ENCODE assay signal across 9 cellular contexts in the genomic region with DNA sequence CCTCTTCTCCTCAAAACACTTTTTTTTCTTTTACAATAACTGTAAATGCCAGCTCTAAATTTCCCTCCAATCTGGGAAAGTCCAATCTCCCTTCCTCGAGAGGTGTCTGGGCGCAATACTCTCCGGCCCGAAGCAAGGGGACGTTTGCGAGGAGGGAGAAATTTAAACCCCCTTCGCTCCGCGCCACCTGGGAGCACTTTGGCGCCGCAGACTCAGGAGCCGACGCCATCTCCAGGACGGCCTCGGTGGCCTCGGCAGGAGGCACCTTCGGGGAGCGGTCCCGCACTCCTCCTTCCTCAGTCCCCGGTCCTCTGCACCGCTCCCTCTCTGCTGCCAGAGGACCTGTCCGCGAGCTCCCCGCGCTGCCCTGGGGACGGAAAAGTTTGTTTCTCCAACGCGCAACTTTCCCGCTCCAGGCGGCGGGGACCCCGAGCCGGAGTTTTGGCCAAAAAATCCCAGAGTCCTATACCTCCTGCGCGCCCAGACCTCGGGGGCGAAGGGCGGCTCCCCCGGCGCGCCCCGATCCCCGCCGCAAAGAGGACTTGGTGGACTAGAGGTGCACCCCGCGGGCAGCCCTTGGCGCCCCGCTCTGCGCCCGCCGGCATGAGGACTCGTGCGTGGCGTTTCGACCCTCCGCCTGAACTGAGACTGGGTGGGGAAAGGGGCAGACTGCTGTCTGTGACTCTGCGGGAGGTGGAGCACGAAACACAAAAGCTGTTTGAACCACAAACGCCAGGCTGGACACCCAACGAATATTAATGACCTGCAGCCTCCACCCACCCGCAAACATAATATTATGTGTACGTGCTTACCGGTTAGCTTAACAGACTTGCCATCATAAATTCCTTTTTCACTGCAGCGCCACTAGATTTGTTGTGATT.
DNase-seq lines count a peak whose midpoint lies in the region; TF ChIP-seq lines count a peak whose summit lies in the region.
"Had no signal": no experiment of that assay in that cellular context is flagged by ENCODE, and none has a peak within 500 bp of the region (broad histone marks: within the 10 kb centered on the region; RNA-seq: fewer than 3 reads in every experiment).

No MANE protein-coding gene starts in this region.

- WGBS in esophagus muscularis mucosa, result 12% methylated on average over 20 of the region's 64 CpGs

- peak overlapping the region; percentile 92 for H2AFZ ChIP-seq in osteoblast (ENCODE audit: low read length)

- H4K20me1 ChIP-seq in osteoblast (ENCODE audit: insufficient read depth, low read length), result no peaks in the 10 kb centered on the region

- TF ChIP-seq CTCF in esophagus muscularis mucosa (IDR thresholded peaks at IDR 0.05) (no peak), osteoblast (IDR thresholded peaks at IDR 0.05; ENCODE audit: extremely low read depth, low read depth, low read length) (no peak)

- TF ChIP-seq POLR2A in esophagus muscularis mucosa (IDR thresholded peaks at IDR 0.05; ENCODE audit: low read depth), result no peak

- intact Hi-C loops in esophagus muscularis mucosa (cut with DNase I), result no loop called here

- H3K9me3 ChIP-seq in MG63, result no peaks in the 10 kb centered on the region
- no peaks in the 10 kb centered on the region for H3K9me3 ChIP-seq in esophagus muscularis mucosa
- no peaks in the 10 kb centered on the region for H3K9me3 ChIP-seq in osteoblast (ENCODE audit: low read depth, low read length)
- H3K9me3 ChIP-seq: adrenal gland had no signal

- peak overlapping the region; percentile 37 for H3K4me3 ChIP-seq in MG63
- peak overlapping the region; percentile 3 to 23 (median 8) for H3K4me3 ChIP-seq in esophagus muscularis mucosa
- H3K4me3 ChIP-seq in osteoblast (ENCODE audit: insufficient read depth, low read length), result peak overlapping the region; percentile 72
- H3K4me3 ChIP-seq: adrenal gland had no signal

- H3K27me3 ChIP-seq in MG63 (peaks cover 9% of the 10 kb centered on the region), esophagus muscularis mucosa (peaks cover 4 to 86% (median 17%) of the 10 kb centered on the region in 4 donors), osteoblast (ENCODE audit: insufficient read depth, low read length) (peaks cover 21% of the 10 kb centered on the region)

- H3K4me1 ChIP-seq in esophagus muscularis mucosa (peaks cover 8 to 11% (median 9%) of the 10 kb centered on the region in 4 donors), osteoblast (ENCODE audit: insufficient read depth, low read length) (peaks cover 3% of the 10 kb centered on the region)
- H3K4me1 ChIP-seq: adrenal gland had no signal

- H3K27ac ChIP-seq in esophagus muscularis mucosa (replicated peaks in 1 of 4) (no peak overlapping the region), osteoblast (ENCODE audit: low read depth, low read length) (no peak overlapping the region)
- H3K27ac ChIP-seq: adrenal gland had no signal

- no peaks in the 10 kb centered on the region for H3K36me3 ChIP-seq in MG63
- no peaks in the 10 kb centered on the region for H3K36me3 ChIP-seq in esophagus muscularis mucosa
- H3K36me3 ChIP-seq in osteoblast (ENCODE audit: insufficient read depth, low read length), result no peaks in the 10 kb centered on the region
- H3K36me3 ChIP-seq: adrenal gland had no signal

- H3K4me2 ChIP-seq in osteoblast (ENCODE audit: insufficient read depth, low read length), result peak overlapping the region; percentile 85

- TF ChIP-seq EP300 in esophagus muscularis mucosa (IDR thresholded peaks at IDR 0.05), result no peak

- peak; percentile 33 for DNase-seq in EH (ENCODE audit: low read depth)
- peak; percentile 19 for DNase-seq in MG63
- peak; percentile 86 for DNase-seq in esophagus muscularis mucosa (ENCODE audit: extremely low spot score)
- no peak for DNase-seq in osteoblast (ENCODE audit: insufficient read length, low spot score, missing footprints)
- no peak for DNase-seq in NCI-H446 treated with DMSO at 0.1 percent for 48 hours (lab: John Stamatoyannopoulos, UW)
- DNase-seq in SW480 (ENCODE audit: low spot score), result no peak
- no peak for DNase-seq in C1 segment of cervical spinal cord (lab: John Stamatoyannopoulos, UW)
- DNase-seq in mesenteric fat pad (ENCODE audit: low spot score), result no peak
- DNase-seq: adrenal gland had no signal

- H3K79me2 ChIP-seq in osteoblast (ENCODE audit: insufficient read depth, low read length), result no peaks in the 10 kb centered on the region

Comparison
In these comparisons a context has a peak if more than half of its experiments do, and no peak if none do; other contexts are left out.
1. DNase-seq: peak in EH (single experiment), MG63 (single experiment) and esophagus muscularis mucosa (single experiment); none in osteoblast (single experiment), NCI-H446 treated with DMSO at 0.1 percent for 48 hours (single experiment), SW480 (single experiment), C1 segment of cervical spinal cord (0 of 14) and mesenteric fat pad (single experiment).
2. H3K4me3 ChIP-seq: peak in every context shown above with its lines; median percentile 72 in osteoblast; 37 in MG63; 8 in esophagus muscularis mucosa.